In the genomic region with DNA sequence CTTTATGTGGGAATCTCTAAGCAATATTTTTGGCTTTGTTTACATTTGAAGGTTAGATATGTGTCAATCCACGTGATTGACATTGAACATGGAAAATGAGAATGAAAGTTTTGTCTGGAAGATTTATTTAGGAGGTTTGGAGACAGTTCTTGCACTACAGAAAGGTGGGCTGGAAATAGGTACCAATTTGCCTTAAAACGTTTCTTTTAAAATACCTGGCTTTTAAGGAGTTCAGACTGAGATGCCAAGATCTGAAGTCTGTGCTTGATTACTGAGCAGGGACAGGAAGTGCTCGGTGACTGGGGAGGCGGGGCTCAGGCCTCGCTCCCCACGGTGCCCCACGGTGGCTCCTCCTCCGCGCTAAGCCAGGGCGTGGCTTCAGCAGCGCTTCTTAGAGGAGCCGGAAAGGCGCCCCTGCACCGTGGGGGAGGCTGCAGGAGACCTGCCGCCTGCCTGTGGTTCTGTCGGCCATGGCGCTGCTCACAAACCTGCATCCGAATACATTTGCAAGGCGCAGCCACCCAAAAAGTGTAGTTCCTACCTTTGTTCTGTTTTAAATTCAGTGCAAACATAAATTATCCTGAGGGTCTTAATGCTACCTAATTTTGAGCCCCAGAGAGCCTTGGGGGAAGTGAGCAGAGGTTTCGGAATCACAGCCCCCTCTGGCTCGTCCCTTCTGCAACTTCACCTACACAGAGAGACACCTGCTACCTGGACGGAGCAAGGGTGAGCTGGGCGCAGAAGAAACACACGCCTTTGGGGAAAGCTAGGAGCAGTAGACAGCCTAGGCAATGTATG, we compare ENCODE assay signal across 8 cellular contexts. TPM values are rescaled to one million over a fixed set of nuclear protein-coding genes. Genes with fewer than 3 reads are reported as not detected.
DNase-seq lines count a peak whose midpoint lies in the region; ATAC-seq, FAIRE-seq and TF ChIP-seq lines count a peak whose summit lies in the region.

No MANE protein-coding gene starts in this region.

- CTCF ChIA-PET in AG04450 (lab: Charles Lee) (interaction anchor here (0.8 to 2.5 kb wide), 6 partner anchors 26 to 215 kb away, joined by 3 to 13 read pairs (median 3); no protein-coding TSS in a partner anchor), HepG2 (lab: Yijun Ruan, JAX; ENCODE audit: low intra/inter-chr PET ratio, low total read pairs) (interaction anchor here (1.3 to 2.3 kb wide), 2 partner anchors 169 to 215 kb away, joined by 4 to 10 read pairs; a partner anchor contains a TSS)
- CTCF ChIA-PET in activated CD4-positive, alpha-beta T cell treated with anti-CD3 and anti-CD28 coated beads, Interleukin-2, amount 10 ng/mL, durations not matched to agents 7 days and 5 days (lab: Charles Lee) = interaction anchor here (0.9 to 1.8 kb wide), 19 partner anchors 8 to 223 kb away, joined by 3 to 22 read pairs (median 5); a partner anchor contains a TSS

- no peak for TF ChIP-seq RAD21 in HepG2 (CRISPR knock-in tag; IDR thresholded peaks at IDR 0.05)

- no peaks in the 10 kb centered on the region for H3K27me3 Mint-ChIP-seq in activated CD4-positive, alpha-beta T cell treated with anti-CD3 and anti-CD28 coated beads, Interleukin-2, amount 10 ng/mL, durations not matched to agents 7 days and 5 days
- H3K27me3 Mint-ChIP-seq in dendritic cell treated with granulocyte-macrophage colony-stimulating factor and Interleukin-4, amounts not matched to agents 40 ng/mL and 50 ng/mL, for 4 days = no peaks in the 10 kb centered on the region

- H2AFZ ChIP-seq in HepG2 (ENCODE audit: low read length) = no peak overlapping the region

- H3K9me3 ChIP-seq in AG04450 (ENCODE audit: control insufficient read depth, insufficient read depth, low read length) (no peaks in the 10 kb centered on the region; the same call in 1 of the 2 replicates), HepG2 (ENCODE audit: low read length) (no peaks in the 10 kb centered on the region)

- no peak for TF ChIP-seq EP300 in HepG2 (IDR thresholded peaks at IDR 0.05; ENCODE audit: low read depth in 2 of 2, low read length in 2 of 2)
- no peak for TF ChIP-seq EP300 in HepG2 (CRISPR knock-in tag; IDR thresholded peaks at IDR 0.05; ENCODE audit: borderline replicate concordance)

- no peaks in the 10 kb centered on the region; a peak in 1 of 5 replicates for H3K36me3 ChIP-seq in HepG2 (replicated peaks in 1 of 2; ENCODE audit: control insufficient read depth in 1 of 2, insufficient read depth in 2 of 2, low read length in 2 of 2)

- peaks cover 53% of the 10 kb centered on the region for H3K4me1 Mint-ChIP-seq in activated CD4-positive, alpha-beta T cell treated with anti-CD3 and anti-CD28 coated beads, Interleukin-2, amount 10 ng/mL, durations not matched to agents 7 days and 5 days
- H3K4me1 Mint-ChIP-seq in dendritic cell treated with granulocyte-macrophage colony-stimulating factor and Interleukin-4, amounts not matched to agents 40 ng/mL and 50 ng/mL, for 4 days (ENCODE audit: low read depth) = peaks cover 58% of the 10 kb centered on the region

- peak overlapping the region; percentile 98 for H3K27ac Mint-ChIP-seq in activated CD4-positive, alpha-beta T cell treated with anti-CD3 and anti-CD28 coated beads, Interleukin-2, amount 10 ng/mL, durations not matched to agents 7 days and 5 days
- H3K27ac Mint-ChIP-seq in dendritic cell treated with granulocyte-macrophage colony-stimulating factor and Interleukin-4, amounts not matched to agents 40 ng/mL and 50 ng/mL, for 4 days = peak overlapping the region; percentile 86

- H3K36me3 Mint-ChIP-seq in activated CD4-positive, alpha-beta T cell treated with anti-CD3 and anti-CD28 coated beads, Interleukin-2, amount 10 ng/mL, durations not matched to agents 7 days and 5 days (ENCODE audit: low read depth) = peaks cover 61% of the 10 kb centered on the region
- peaks cover 19% of the 10 kb centered on the region for H3K36me3 Mint-ChIP-seq in dendritic cell treated with granulocyte-macrophage colony-stimulating factor and Interleukin-4, amounts not matched to agents 40 ng/mL and 50 ng/mL, for 4 days (ENCODE audit: low read depth)

- H3K27me3 ChIP-seq in AG04450 (ENCODE audit: control insufficient read depth, insufficient read depth, low read length) (no peaks in the 10 kb centered on the region), HepG2 (ENCODE audit: control insufficient read depth in 1 of 2, insufficient read depth in 2 of 2, low read length in 2 of 2) (no peaks in the 10 kb centered on the region; a peak in 1 of 5 replicates)

- BruUV-seq in HepG2 (replicated peaks; lab: Mats Ljungman, UMichigan) = no TSS peak

- H3K4me3 ChIP-seq in AG04450 (ENCODE audit: low read depth, low read length) (peak overlapping the region; percentile 17; the same call in 1 of the 2 replicates), HepG2 (replicated peaks in 1 of 3; ENCODE audit: insufficient read depth in 1 of 3, low read depth in 2 of 3, low read length in 3 of 3) (peak overlapping the region; percentile 58 to 86 (median 74))

- H3K27ac ChIP-seq in AG04450 (ENCODE audit: low read depth, low read length) (peak overlapping the region; percentile 21), HepG2 (ENCODE audit: extremely low read length, insufficient read depth, low read length) (peak overlapping the region; percentile 41)

- no peaks in the 10 kb centered on the region for H4K20me1 ChIP-seq in HepG2 (ENCODE audit: insufficient read depth, low read length)

- peak overlapping the region; percentile 70 for H3K9ac ChIP-seq in HepG2 (ENCODE audit: insufficient read depth, low read depth, low read length)

- WGBS in HepG2 (ENCODE audit: low lambda C conversion rate) = 49% methylated on average over 11 of the region's 24 CpGs

- in situ Hi-C loops in HepG2 (cut with HindIII; ENCODE audit: extremely low pct_ligation_motif_present, low pct_unique_long_range_greater_than_20kb) = loop anchor here (5.0 to 10.0 kb wide), 2 partner anchors 158 to 220 kb away; a partner anchor contains a TSS

- ATAC-seq in GM19023 (IDR thresholded peaks at IDR 0.05; ENCODE audit: unreplicated experiment) = peak; percentile 43
- peak; percentile 54 for ATAC-seq in HG03354 (IDR thresholded peaks at IDR 0.05; ENCODE audit: poor library complexity, severe bottlenecking, unreplicated experiment)
- ATAC-seq in HepG2 = peak; percentile 81

- peak overlapping the region; percentile 83 for H3K4me3 Mint-ChIP-seq in activated CD4-positive, alpha-beta T cell treated with anti-CD3 and anti-CD28 coated beads, Interleukin-2, amount 10 ng/mL, durations not matched to agents 7 days and 5 days
- H3K4me3 Mint-ChIP-seq in dendritic cell treated with granulocyte-macrophage colony-stimulating factor and Interleukin-4, amounts not matched to agents 40 ng/mL and 50 ng/mL, for 4 days = peak overlapping the region; percentile 74

- intact Hi-C loops in dendritic cell treated with granulocyte-macrophage colony-stimulating factor and Interleukin-4, amounts not matched to agents 40 ng/mL and 50 ng/mL, for 4 days (cut with micrococcal nuclease) = loop anchor here (5.0 kb wide), 2 partner anchors 168 to 213 kb away; a partner anchor contains a TSS
- intact Hi-C loops in HepG2 (cut with micrococcal nuclease; ENCODE audit: unreplicated experiment) = loop anchor here (1.0 to 5.0 kb wide), 2 partner anchors 159 to 213 kb away; a partner anchor contains a TSS

- H3K79me2 ChIP-seq in HepG2 (ENCODE audit: insufficient read depth, low read length) = no peaks in the 10 kb centered on the region

- DNase-seq in AG04450 (ENCODE audit: low read depth, low spot score) = no peak
- peak; percentile 97 for DNase-seq in NCI-H69 (lab: John Stamatoyannopoulos, UW)
- peak; percentile 98 for DNase-seq in activated CD4-positive, alpha-beta T cell treated with anti-CD3 and anti-CD28 coated beads, Interleukin-2, amount 10 ng/mL, durations not matched to agents 7 days and 5 days
- DNase-seq in HepG2 (ENCODE audit: low spot score) = peak; percentile 66
- peak; percentile 96 for DNase-seq in stimulated activated CD4-positive, alpha-beta T cell treated with anti-CD3 and anti-CD28 coated beads, Interleukin-4, amount 100 ng/mL, for 24 hours

- no peaks in the 10 kb centered on the region for H3K9me3 Mint-ChIP-seq in activated CD4-positive, alpha-beta T cell treated with anti-CD3 and anti-CD28 coated beads, Interleukin-2, amount 10 ng/mL, durations not matched to agents 7 days and 5 days
- no peaks in the 10 kb centered on the region for H3K9me3 Mint-ChIP-seq in dendritic cell treated with granulocyte-macrophage colony-stimulating factor and Interleukin-4, amounts not matched to agents 40 ng/mL and 50 ng/mL, for 4 days

- peak overlapping the region; percentile 96 for H3K4me2 ChIP-seq in HepG2 (ENCODE audit: low read depth, low read length)

- FAIRE-seq in HepG2 (lab: Jason Lieb, UNC) = peak; percentile 30

- H3K4me1 ChIP-seq in HepG2 (ENCODE audit: insufficient read depth, low read length) = peaks cover 15% of the 10 kb centered on the region

- peak; percentile 54 to 75; a peak in 3 of 4 replicates for TF ChIP-seq POLR2A in HepG2 (IDR thresholded peaks at IDR 0.05; ENCODE audit: insufficient read depth in 1 of 2, low read depth in 2 of 2, low read length in 2 of 2)

- POLR2A ChIA-PET in AG04450 (lab: Yijun Ruan, JAX) (interaction anchor here (1.6 kb wide), 1 partner anchor 158 kb away, joined by 5 read pairs; a partner anchor contains a TSS), HepG2 (lab: Yijun Ruan, JAX) (interaction anchor here (0.5 to 3.1 kb wide), 3 partner anchors 26 to 158 kb away, joined by 3 to 15 read pairs (median 3); a partner anchor contains a TSS)
- POLR2A ChIA-PET in activated CD4-positive, alpha-beta T cell treated with anti-CD3 and anti-CD28 coated beads, Interleukin-2, amount 10 ng/mL, durations not matched to agents 7 days and 5 days (lab: Charles Lee) = no interaction called here

- TF ChIP-seq CTCF in AG04450 (IDR thresholded peaks at IDR 0.05; ENCODE audit: low read depth, low read length) (no peak), HepG2 (CRISPR knock-in tag; IDR thresholded peaks at IDR 0.05) (no peak)

RNA-seq across cellular contexts. Expression of a gene that starts 49.2 kb away (rescaled TPM):
- polyA plus RNA-seq in AG04450 (2011; rRNA removed) (10.3 and 13.2 TPM in 2 replicates), HepG2 (2011; rRNA removed) (5.9 and 8.7 TPM in 2 replicates)
- polyA minus RNA-seq in AG04450 (2011; rRNA and poly(A)+ RNA removed) = 16.6 and 22.9 TPM in 2 replicates
- 100 to 1,000 TPM in 1 of 2 experiments, 10 to 100 TPM in 1; 90.8 to 105 TPM for total RNA-seq in activated CD4-positive, alpha-beta T cell treated with anti-CD3 and anti-CD28 coated beads, Interleukin-2, amount 10 ng/mL, durations not matched to agents 7 days and 5 days
- total RNA-seq in HepG2 (2016; rRNA removed; fragmentation: Illumina TruSeq; extraction: Trizol) = 2.9 and 4.4 TPM in 2 replicates
- 0.51 and 1.3 TPM in 2 replicates for total RNA-seq in HepG2 (2016; cell fraction: cytosol; rRNA removed; fragmentation: Illumina TruSeq; extraction: Trizol; ENCODE audit: low read depth)
- 3.8 and 5.0 TPM in 2 replicates for total RNA-seq in HepG2 (2016; cell fraction: insoluble cytoplasmic fraction; rRNA removed; fragmentation: Illumina TruSeq; extraction: Trizol)
- 1.9 and 2.3 TPM in 2 replicates for total RNA-seq in HepG2 (2016; cell fraction: membrane; rRNA removed; fragmentation: Illumina TruSeq; extraction: Trizol)
- 5.5 TPM in 2 replicates for total RNA-seq in HepG2 (2016; cell fraction: nucleus; rRNA removed; fragmentation: Illumina TruSeq; extraction: Trizol)
- 4.0 and 5.7 TPM in 2 replicates for polyA plus RNA-seq in HepG2 (2011; cell fraction: cytosol; rRNA removed)
- 64.1 and 76.1 TPM in 2 replicates for polyA plus RNA-seq in HepG2 (2011; cell fraction: nucleus; rRNA removed)
- 7.5 and 8.7 TPM in 2 replicates for polyA plus RNA-seq in HepG2 (2012)
- polyA plus RNA-seq in HepG2 (2016; cell fraction: cytosol; fragmentation: Illumina TruSeq; extraction: Trizol; ENCODE audit: low read depth) = 0.70 and 0.96 TPM in 2 replicates
- polyA plus RNA-seq in HepG2 (2016; cell fraction: insoluble cytoplasmic fraction; fragmentation: Illumina TruSeq; extraction: Trizol; ENCODE audit: low read depth) = 2.6 and 3.2 TPM in 2 replicates
- 1.4 and 1.5 TPM in 2 replicates for polyA plus RNA-seq in HepG2 (2016; cell fraction: membrane; fragmentation: Illumina TruSeq; extraction: Trizol; ENCODE audit: low read depth)
- 14.4 and 18.6 TPM in 2 replicates for polyA plus RNA-seq in HepG2 (2016; cell fraction: nucleus; fragmentation: Illumina TruSeq; extraction: Trizol; ENCODE audit: insufficient read depth, low read depth)
- 11.2 and 18.8 TPM in 2 replicates for polyA minus RNA-seq in HepG2 (2011; rRNA and poly(A)+ RNA removed; ENCODE audit: low replicate concordance)
- 3.8 and 5.1 TPM in 2 replicates for polyA minus RNA-seq in HepG2 (2011; cell fraction: cytosol; rRNA and poly(A)+ RNA removed)
- 8.5 and 10.2 TPM in 2 replicates for polyA minus RNA-seq in HepG2 (2011; cell fraction: nucleus; rRNA and poly(A)+ RNA removed)

RNA-seq across cellular contexts. Expression of a gene that starts 49.3 kb away (rescaled TPM):
- 51.4 and 66.8 TPM in 2 replicates for polyA plus RNA-seq in AG04450 (2011; rRNA removed)
- 10.9 and 13.4 TPM in 2 replicates for polyA minus RNA-seq in AG04450 (2011; rRNA and poly(A)+ RNA removed)
- total RNA-seq in activated CD4-positive, alpha-beta T cell treated with anti-CD3 and anti-CD28 coated beads, Interleukin-2, amount 10 ng/mL, durations not matched to agents 7 days and 5 days = 10 to 100 TPM; 83.9 to 89.2 TPM
- total RNA-seq in HepG2 (2016; rRNA removed; fragmentation: Illumina TruSeq; extraction: Trizol) = 35.5 and 49.0 TPM in 2 replicates
- 14.6 and 16.3 TPM in 2 replicates for total RNA-seq in HepG2 (2016; cell fraction: cytosol; rRNA removed; fragmentation: Illumina TruSeq; extraction: Trizol; ENCODE audit: low read depth)
- total RNA-seq in HepG2 (2016; cell fraction: insoluble cytoplasmic fraction; rRNA removed; fragmentation: Illumina TruSeq; extraction: Trizol) = 37.6 and 59.4 TPM in 2 replicates
- total RNA-seq in HepG2 (2016; cell fraction: membrane; rRNA removed; fragmentation: Illumina TruSeq; extraction: Trizol) = 28.0 and 28.1 TPM in 2 replicates
- total RNA-seq in HepG2 (2016; cell fraction: nucleus; rRNA removed; fragmentation: Illumina TruSeq; extraction: Trizol) = 12.7 and 14.8 TPM in 2 replicates
- polyA plus RNA-seq in HepG2 (2011; rRNA removed) = 14.7 and 18.4 TPM in 2 replicates
- 17.3 and 19.6 TPM in 2 replicates for polyA plus RNA-seq in HepG2 (2011; cell fraction: cytosol; rRNA removed)
- 3.1 and 4.7 TPM in 2 replicates for polyA plus RNA-seq in HepG2 (2011; cell fraction: nucleus; rRNA removed)
- polyA plus RNA-seq in HepG2 (2012) = 23.6 and 27.5 TPM in 2 replicates
- polyA plus RNA-seq in HepG2 (2016; cell fraction: cytosol; fragmentation: Illumina TruSeq; extraction: Trizol; ENCODE audit: low read depth) = 18.5 and 18.8 TPM in 2 replicates
- 81.0 and 86.6 TPM in 2 replicates for polyA plus RNA-seq in HepG2 (2016; cell fraction: insoluble cytoplasmic fraction; fragmentation: Illumina TruSeq; extraction: Trizol; ENCODE audit: low read depth)
- polyA plus RNA-seq in HepG2 (2016; cell fraction: membrane; fragmentation: Illumina TruSeq; extraction: Trizol; ENCODE audit: low read depth) = 30.0 and 32.0 TPM in 2 replicates
- polyA plus RNA-seq in HepG2 (2016; cell fraction: nucleus; fragmentation: Illumina TruSeq; extraction: Trizol; ENCODE audit: insufficient read depth, low read depth) = 30.1 and 37.2 TPM in 2 replicates
- polyA minus RNA-seq in HepG2 (2011; rRNA and poly(A)+ RNA removed; ENCODE audit: low replicate concordance) = 1.4 and 13.5 TPM in 2 replicates
- 8.1 and 10.6 TPM in 2 replicates for polyA minus RNA-seq in HepG2 (2011; cell fraction: cytosol; rRNA and poly(A)+ RNA removed)
- polyA minus RNA-seq in HepG2 (2011; cell fraction: nucleus; rRNA and poly(A)+ RNA removed) = 7.0 and 9.3 TPM in 2 replicates

Comparison
In these comparisons a context has a peak if more than half of its experiments do, and no peak if none do; other contexts are left out.
1. RNA of a gene that starts 49.2 kb away (total RNA-seq): 90.8 to 105 TPM in activated CD4-positive, alpha-beta T cell treated with anti-CD3 and anti-CD28 coated beads, Interleukin-2, amount 10 ng/mL, durations not matched to agents 7 days and 5 days; 0.51 to 5.5 TPM in HepG2; every median in the first group is over 10 times any median in the second.
2. Peak in every context shown above with its lines, with median percentiles within 50 percentile points of each other: ATAC-seq.